1 cellular context compared by ENCODE assay signal in genomic region chrX:25021132-25021498, GRCh38.
TF ChIP-seq lines count a peak whose summit lies in the region.

No MANE protein-coding gene starts in this region.

TF ChIP-seq in IMR-90, 13 proteins besides CTCF, POLR2A, EP300 and RAD21 (continued from another document):
- TF ChIP-seq USF2 (IDR thresholded peaks at IDR 0.05; ENCODE audit: low read depth, low read length) = no peak
- no peak for TF ChIP-seq SMC3 (IDR thresholded peaks at IDR 0.05; ENCODE audit: low read depth, low read length)
- no peak for TF ChIP-seq MAFK (IDR thresholded peaks at IDR 0.05; ENCODE audit: low read depth, low read length)
- TF ChIP-seq RCOR1 (IDR thresholded peaks at IDR 0.05; ENCODE audit: insufficient replicate concordance, low read length) = no peak
- TF ChIP-seq RFX5 (IDR thresholded peaks at IDR 0.05; ENCODE audit: low read depth, low read length) = no peak
- no peak for TF ChIP-seq BHLHE40 (IDR thresholded peaks at IDR 0.05; ENCODE audit: low read depth, low read length)
- no peak for TF ChIP-seq NFE2L2 (IDR thresholded peaks at IDR 0.05; ENCODE audit: low read depth, low read length)
